ENCODE assay signal across 23 cellular contexts in genomic region chr4:12389604-12390003, GRCh38.
A peak's percentile ranks its signal among the peaks of the same experiment; 100 is the strongest.
DNase-seq lines count a peak whose midpoint lies in the region; ATAC-seq and TF ChIP-seq lines count a peak whose summit lies in the region.
"Had no signal": no experiment of that assay in that cellular context is flagged by ENCODE, and none has a peak within 500 bp of the region (broad histone marks: within the 10 kb centered on the region; RNA-seq: fewer than 3 reads in every experiment).

No MANE protein-coding gene starts in this region.

- POLR2A ChIA-PET in GM10248 (lab: Yijun Ruan, JAX), result no interaction called here

- H3K9me3 ChIP-seq in right atrium auricular region (peaks cover 0 to 4% of the 10 kb centered on the region in 2 donors), heart right ventricle (peaks cover 0 to 3% (median 0%) of the 10 kb centered on the region in 11 donors)
- H3K9me3 ChIP-seq: A549; BE2C; BLaER1 treated with 17β-estradiol and CSF1 and Interleukin-3, amounts not matched to agents 10 nM and 100 nM; HAP-1 had no signal

- whole genome bisulfite sequencing in heart right ventricle, 2 donors, result 44 to 57% methylated on average over 2 of the region's 2 CpGs

- DNase-seq in Right ventricle myocardium superior, result no peak
- DNase-seq in right atrium auricular region (ENCODE audit: low spot score), result no peak
- DNase-seq in epithelial cell of esophagus (ENCODE audit: low read depth), result peak; percentile 85
- DNase-seq in heart right ventricle, result no peak
- no peak for DNase-seq in left ventricle myocardium superior
- no peak for DNase-seq in GM10248 (ENCODE audit: extremely low spot score)
- DNase-seq in COR-L47 (lab: John Stamatoyannopoulos, UW), result no peak
- DNase-seq: 8988T; ACHN; AML-193; BE2C; Calu3; CD4-positive, alpha-beta T cell; CD8-positive, alpha-beta memory T cell; DMS53; DMS79 treated with DMSO at 0.1 percent for 48 hours; GF-D8; GOT3; HFFc6 had no signal

- H3K27ac ChIP-seq in right atrium auricular region, result peak overlapping the region in 1 of 2 donors; percentile 4
- H3K27ac ChIP-seq in heart right ventricle, result no peak overlapping the region
- H3K27ac ChIP-seq: A549; BLaER1 treated with 17β-estradiol and CSF1 and Interleukin-3, amounts not matched to agents 10 nM and 100 nM had no signal

- H3K4me3 ChIP-seq in right atrium auricular region, result no peak overlapping the region
- H3K4me3 ChIP-seq in epithelial cell of esophagus (ENCODE audit: low read length), result no peak overlapping the region
- no peak overlapping the region for H3K4me3 ChIP-seq in heart right ventricle
- H3K4me3 ChIP-seq: A549; BLaER1 treated with 17β-estradiol and CSF1 and Interleukin-3, amounts not matched to agents 10 nM and 100 nM; HAP-1 had no signal

- CTCF ChIA-PET in GM10248 (lab: Yijun Ruan, JAX), result interaction anchor here (1.8 kb wide), 1 partner anchor 11 kb away, joined by 6 read pairs; no protein-coding TSS in a partner anchor

- TF ChIP-seq CTCF in right atrium auricular region (IDR thresholded peaks at IDR 0.05) (no peak), epithelial cell of esophagus (IDR thresholded peaks at IDR 0.05; ENCODE audit: insufficient read depth, low read depth, low read length, missing control alignments) (no peak), heart right ventricle (IDR thresholded peaks at IDR 0.05) (no peak), GM10248 (IDR thresholded peaks at IDR 0.05; ENCODE audit: control extremely low read depth, extremely low read depth, low read depth, missing control alignments) (no peak)

- intact Hi-C loops in Right ventricle myocardium superior (cut with DNase I), result no loop called here
- intact Hi-C loops in heart right ventricle (cut with DNase I), result loop anchor here in 1 of 10 donors (5.0 kb wide), 2 partner anchors 98 to 157 kb away; no protein-coding TSS in a partner anchor
- intact Hi-C loops in left ventricle myocardium superior (cut with micrococcal nuclease), result no loop called here

- no peaks in the 10 kb centered on the region for H3K4me1 ChIP-seq in right atrium auricular region
- no peaks in the 10 kb centered on the region for H3K4me1 ChIP-seq in heart right ventricle
- H3K4me1 ChIP-seq: A549; BE2C; BLaER1 treated with 17β-estradiol and CSF1 and Interleukin-3, amounts not matched to agents 10 nM and 100 nM; HAP-1 had no signal

- H3K27me3 ChIP-seq in right atrium auricular region (no peaks in the 10 kb centered on the region), heart right ventricle (no peaks in the 10 kb centered on the region)
- H3K27me3 ChIP-seq: BE2C; BLaER1 treated with 17β-estradiol and CSF1 and Interleukin-3, amounts not matched to agents 10 nM and 100 nM had no signal

- peak; percentile 89 for ATAC-seq in Right ventricle myocardium superior (ENCODE audit: poor library complexity)
- peak in 6 of 8 donors; percentile 39 to 79 (median 64) for ATAC-seq in heart right ventricle
- ATAC-seq in left ventricle myocardium superior, result peak; percentile 94
- ATAC-seq in HG03460 (IDR thresholded peaks at IDR 0.05; ENCODE audit: unreplicated experiment), result no peak
- ATAC-seq: A549 had no signal

- no peaks in the 10 kb centered on the region for H3K36me3 ChIP-seq in right atrium auricular region
- no peaks in the 10 kb centered on the region for H3K36me3 ChIP-seq in heart right ventricle
- H3K36me3 ChIP-seq: BE2C; BLaER1 treated with 17β-estradiol and CSF1 and Interleukin-3, amounts not matched to agents 10 nM and 100 nM; HAP-1 had no signal
